In genomic region chr19:1383311-1384084, GRCh38 we compare ENCODE assay signal across 8 cellular contexts. TPM values are rescaled to one million over a fixed set of nuclear protein-coding genes. Genes with fewer than 3 reads are reported as not detected.
DNase-seq lines count a peak whose midpoint lies in the region; FAIRE-seq and TF ChIP-seq lines count a peak whose summit lies in the region.

Gene NDUFS7, plus strand, starts transcription at chr19:1383907. Its CDS starts 20 bp downstream, at chr19:1383927.

- no peak for FAIRE-seq in frontal cortex (lab: Jason Lieb, UNC)

- in situ Hi-C loops in SK-MEL-5 (cut with HindIII; ENCODE audit: low pct_unique_long_range_greater_than_20kb, low sequenced_read_pairs), result no loop called here

- H3K4me1 ChIP-seq in neutrophil (ENCODE audit: control insufficient read depth in 1 of 2, insufficient read depth in 1 of 2, low read depth in 1 of 2, low read length in 1 of 2), result peaks cover 19 to 26% of the 10 kb centered on the region in 2 experiments

- peaks cover 5% of the 10 kb centered on the region for H3K36me3 ChIP-seq in GM06990 (ENCODE audit: control insufficient read depth, insufficient read depth, low read length)
- peaks cover 11% of the 10 kb centered on the region for H3K36me3 ChIP-seq in neutrophil

- no peak for TF ChIP-seq CTCF in GM06990 (IDR thresholded peaks at IDR 0.05; ENCODE audit: insufficient read depth, low read length, poor library complexity, severe bottlenecking)
- TF ChIP-seq CTCF in HFF-Myc (IDR thresholded peaks at IDR 0.05; ENCODE audit: low read depth, low read length, missing control alignments), result no peak
- TF ChIP-seq CTCF in neutrophil (IDR thresholded peaks at IDR 0.05), result peak; percentile 46

- peak; percentile 95 for DNase-seq in GM06990 (ENCODE audit: extremely low read depth, insufficient read length)
- peak; percentile 73 for DNase-seq in HFF-Myc (ENCODE audit: extremely low read depth, low read depth)
- DNase-seq in NAMALWA (ENCODE audit: low spot score), result peak; percentile 92
- peak; percentile 78 for DNase-seq in SK-MEL-5 (ENCODE audit: low read depth, low spot score)
- DNase-seq in activated naive CD4-positive, alpha-beta T cell (lab: John Stamatoyannopoulos, UW), result peak; percentile 94 to 99 (median 99)
- peak; percentile 83 to 89 for DNase-seq in frontal cortex (ENCODE audit: low spot score in 2 of 2)
- peak; percentile 63 to 99 (median 92) for DNase-seq in substantia nigra (lab: John Stamatoyannopoulos, UW)

- H3K9me3 ChIP-seq in neutrophil, result no peaks in the 10 kb centered on the region

- H3K27me3 ChIP-seq in GM06990 (replicated peaks; ENCODE audit: control insufficient read depth, insufficient read depth, low read length) (no peaks in the 10 kb centered on the region), neutrophil (peaks cover 21% of the 10 kb centered on the region)

- H3K27ac ChIP-seq in neutrophil, result peak within 1 kb of the TSS; percentile 77
- H3K27ac ChIP-seq in substantia nigra (ENCODE audit: low read depth, low read length, poor library complexity, severe bottlenecking), result peak within 1 kb of the TSS; percentile 86

- H3K4me3 ChIP-seq in GM06990 (replicated peaks; ENCODE audit: low read depth, low read length) (peak within 1 kb of the TSS; percentile 94), HFF-Myc (replicated peaks; ENCODE audit: low read depth, low read length) (peak within 1 kb of the TSS; percentile 98), neutrophil (ENCODE audit: low read depth in 1 of 2, low read length in 1 of 2) (peak within 1 kb of the TSS; percentile 75 to 78)

RNA-seq across cellular contexts. Expression of gene NDUFS7, which starts in this region (rescaled TPM):
- total RNA-seq in SK-MEL-5 (2014; rRNA removed; shearing (Covaris generic)), result 44.2 and 59.3 TPM in 2 replicates
- polyA plus RNA-seq in SK-MEL-5 (2015; cell fraction: cytosol; rRNA removed), result 87.7 and 136 TPM in 2 replicates
- 83.9 and 89.8 TPM in 2 replicates for polyA plus RNA-seq in SK-MEL-5 (2015; cell fraction: nucleus; rRNA removed)
- 27.7 TPM for total RNA-seq in frontal cortex

Comparison
In these comparisons a context has a peak if more than half of its experiments do, and no peak if none do; other contexts are left out.
1. Peak in every context shown above with its lines: DNase-seq, H3K4me3 ChIP-seq and H3K27ac ChIP-seq.